ENCODE assay signal across 1 cellular context in the genomic region with DNA sequence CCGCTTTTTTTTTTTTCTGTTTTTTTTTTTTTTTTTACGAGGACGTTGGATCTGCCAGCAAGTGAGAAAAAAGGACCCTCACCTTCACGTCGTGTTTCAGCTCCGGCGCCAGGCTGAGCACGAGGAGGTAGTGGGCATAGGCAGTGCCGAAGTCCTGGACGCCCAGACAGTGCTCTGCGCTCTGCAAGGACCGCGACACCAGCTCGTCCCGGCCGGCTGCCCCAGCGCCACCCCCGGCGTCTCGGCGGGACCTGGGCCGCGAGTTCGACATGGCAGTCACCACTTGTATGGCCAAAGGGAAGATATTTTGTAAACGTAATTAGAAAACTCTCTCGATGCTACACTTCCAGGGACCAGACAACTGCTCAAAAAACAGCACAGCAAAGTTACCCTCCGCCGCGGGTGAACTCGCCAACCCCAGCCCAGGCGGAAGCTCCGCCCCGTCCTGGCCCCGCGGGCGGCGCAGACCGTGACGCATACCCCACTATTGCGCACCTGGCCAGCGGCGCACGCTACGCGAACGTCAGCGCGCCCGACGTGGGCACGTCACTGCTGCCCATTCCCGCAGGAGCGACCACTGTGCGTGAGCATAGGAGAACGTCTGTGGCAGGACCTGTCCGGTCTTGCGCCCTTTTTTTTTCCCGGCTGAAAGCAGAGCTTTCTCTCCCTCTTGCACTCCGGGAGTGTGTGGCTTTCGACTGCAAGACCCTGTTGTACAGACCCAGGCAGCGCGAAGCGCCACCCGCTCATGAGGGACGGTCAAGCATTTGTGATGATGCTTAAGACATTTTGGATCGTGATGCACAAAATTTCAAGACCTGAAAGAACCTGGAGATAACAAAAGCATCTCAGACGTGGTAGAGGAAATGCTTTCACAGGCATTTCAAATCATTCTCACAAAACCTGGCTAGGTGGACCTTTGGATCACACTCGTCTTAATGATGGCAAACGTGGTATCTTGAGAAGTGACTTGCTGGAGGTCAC.
A peak's percentile ranks its signal among the peaks of the same experiment; 100 is the strongest.
TF ChIP-seq lines count a peak whose summit lies in the region.

Gene PRMT9 (minus strand): TSS at position 447 of the 984 bp plus-strand sequence. CDS start 176 bp downstream, at position 271.

TF ChIP-seq in HepG2, 621 proteins besides CTCF, POLR2A, EP300 and RAD21 (continued from another document and continues in another):
- TF ChIP-seq, protein P1, sequence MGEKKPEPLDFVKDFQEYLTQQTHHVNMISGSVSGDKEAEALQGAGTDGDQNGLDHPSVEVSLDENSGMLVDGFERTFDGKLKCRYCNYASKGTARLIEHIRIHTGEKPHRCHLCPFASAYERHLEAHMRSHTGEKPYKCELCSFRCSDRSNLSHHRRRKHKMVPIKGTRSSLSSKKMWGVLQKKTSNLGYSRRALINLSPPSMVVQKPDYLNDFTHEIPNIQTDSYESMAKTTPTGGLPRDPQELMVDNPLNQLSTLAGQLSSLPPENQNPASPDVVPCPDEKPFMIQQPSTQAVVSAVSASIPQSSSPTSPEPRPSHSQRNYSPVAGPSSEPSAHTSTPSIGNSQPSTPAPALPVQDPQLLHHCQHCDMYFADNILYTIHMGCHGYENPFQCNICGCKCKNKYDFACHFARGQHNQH (CRISPR knock-in tag; IDR thresholded peaks at IDR 0.05) = peak; percentile 69; the same call in 1 of the 2 replicates
- TF ChIP-seq RXRB (CRISPR knock-in tag; IDR thresholded peaks at IDR 0.05; ENCODE audit: borderline replicate concordance) = peak; percentile 58; the same call in 1 of the 2 replicates
- peak; percentile 95 for TF ChIP-seq POGZ (CRISPR knock-in tag; IDR thresholded peaks at IDR 0.05)
- TF ChIP-seq FOSL1 (CRISPR knock-in tag; IDR thresholded peaks at IDR 0.05; ENCODE audit: borderline replicate concordance) = no peak; the same call in 1 of the 2 replicates
- no peak for TF ChIP-seq TBL1XR1 (IDR thresholded peaks at IDR 0.05; ENCODE audit: borderline replicate concordance, low read length, partially characterized antibody)
- TF ChIP-seq SP4 (CRISPR knock-in tag; IDR thresholded peaks at IDR 0.05) = peak; percentile 69; the same call in 1 of the 2 replicates
- TF ChIP-seq, protein P2, sequence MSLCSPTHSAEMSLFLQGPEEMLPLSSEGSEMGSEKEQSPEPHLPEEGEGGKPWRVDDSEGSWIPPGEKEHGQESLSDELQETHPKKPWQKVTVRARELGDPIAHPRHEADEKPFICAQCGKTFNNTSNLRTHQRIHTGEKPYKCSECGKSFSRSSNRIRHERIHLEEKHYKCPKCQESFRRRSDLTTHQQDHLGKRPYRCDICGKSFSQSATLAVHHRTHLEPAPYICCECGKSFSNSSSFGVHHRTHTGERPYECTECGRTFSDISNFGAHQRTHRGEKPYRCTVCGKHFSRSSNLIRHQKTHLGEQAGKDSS (CRISPR knock-in tag; IDR thresholded peaks at IDR 0.05; ENCODE audit: borderline replicate concordance, low read depth) = peak; percentile 86; the same call in 1 of the 2 replicates
- TF ChIP-seq GFI1 (CRISPR knock-in tag; IDR thresholded peaks at IDR 0.05; ENCODE audit: borderline replicate concordance) = 0 out of 2 replicates have a peak, but pooled peaks have one; percentile 29
- no peak for TF ChIP-seq SMC3 (IDR thresholded peaks at IDR 0.05; ENCODE audit: low read length)
- TF ChIP-seq ZXDC (CRISPR knock-in tag; IDR thresholded peaks at IDR 0.05) = no peak
- TF ChIP-seq PRMT3 (CRISPR knock-in tag; IDR thresholded peaks at IDR 0.05; ENCODE audit: borderline replicate concordance, low read depth) = no peak
- TF ChIP-seq ZNF547 (CRISPR knock-in tag; IDR thresholded peaks at IDR 0.05) = 0 out of 2 replicates have a peak, but pooled peaks have one; percentile 22
- TF ChIP-seq ATF6 (CRISPR knock-in tag; conservative IDR thresholded peaks at IDR 0.05) = no peak
- TF ChIP-seq MTF2 (CRISPR knock-in tag; IDR thresholded peaks at IDR 0.05; ENCODE audit: borderline replicate concordance) = no peak
- peak; percentile 95 for TF ChIP-seq ZBTB21 (CRISPR knock-in tag; IDR thresholded peaks at IDR 0.05)
- peak; percentile 67; the same call in 1 of the 2 replicates for TF ChIP-seq MIER3 (CRISPR knock-in tag; IDR thresholded peaks at IDR 0.05; ENCODE audit: borderline replicate concordance)
- peak; percentile 82; the same call in 1 of the 2 replicates for TF ChIP-seq ZNF205 (CRISPR knock-in tag; IDR thresholded peaks at IDR 0.05)
- peak; percentile 84 for TF ChIP-seq MYC (CRISPR knock-in tag; IDR thresholded peaks at IDR 0.05; ENCODE audit: borderline replicate concordance)
- TF ChIP-seq BCL6 (CRISPR knock-in tag; IDR thresholded peaks at IDR 0.05) = peak; percentile 16; the same call in 1 of the 2 replicates
- TF ChIP-seq, protein P3, sequence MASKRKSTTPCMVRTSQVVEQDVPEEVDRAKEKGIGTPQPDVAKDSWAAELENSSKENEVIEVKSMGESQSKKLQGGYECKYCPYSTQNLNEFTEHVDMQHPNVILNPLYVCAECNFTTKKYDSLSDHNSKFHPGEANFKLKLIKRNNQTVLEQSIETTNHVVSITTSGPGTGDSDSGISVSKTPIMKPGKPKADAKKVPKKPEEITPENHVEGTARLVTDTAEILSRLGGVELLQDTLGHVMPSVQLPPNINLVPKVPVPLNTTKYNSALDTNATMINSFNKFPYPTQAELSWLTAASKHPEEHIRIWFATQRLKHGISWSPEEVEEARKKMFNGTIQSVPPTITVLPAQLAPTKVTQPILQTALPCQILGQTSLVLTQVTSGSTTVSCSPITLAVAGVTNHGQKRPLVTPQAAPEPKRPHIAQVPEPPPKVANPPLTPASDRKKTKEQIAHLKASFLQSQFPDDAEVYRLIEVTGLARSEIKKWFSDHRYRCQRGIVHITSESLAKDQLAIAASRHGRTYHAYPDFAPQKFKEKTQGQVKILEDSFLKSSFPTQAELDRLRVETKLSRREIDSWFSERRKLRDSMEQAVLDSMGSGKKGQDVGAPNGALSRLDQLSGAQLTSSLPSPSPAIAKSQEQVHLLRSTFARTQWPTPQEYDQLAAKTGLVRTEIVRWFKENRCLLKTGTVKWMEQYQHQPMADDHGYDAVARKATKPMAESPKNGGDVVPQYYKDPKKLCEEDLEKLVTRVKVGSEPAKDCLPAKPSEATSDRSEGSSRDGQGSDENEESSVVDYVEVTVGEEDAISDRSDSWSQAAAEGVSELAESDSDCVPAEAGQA (IDR thresholded peaks at IDR 0.05; ENCODE audit: low read depth) = peak; percentile 99
- TF ChIP-seq, protein P3 (CRISPR knock-in tag; IDR thresholded peaks at IDR 0.05; ENCODE audit: borderline replicate concordance) = 0 out of 2 replicates have a peak, but pooled peaks have one; percentile 33
- TF ChIP-seq FOXM1 (CRISPR knock-in tag; IDR thresholded peaks at IDR 0.05) = 0 out of 2 replicates have a peak, but pooled peaks have one; percentile 28
- TF ChIP-seq IRX3 (CRISPR knock-in tag; IDR thresholded peaks at IDR 0.05; ENCODE audit: borderline replicate concordance, low read depth) = no peak
- no peak for TF ChIP-seq GPBP1L1 (CRISPR knock-in tag; IDR thresholded peaks at IDR 0.05)
- peak; percentile 57 for TF ChIP-seq TARDBP (CRISPR knock-in tag; IDR thresholded peaks at IDR 0.05)
- peak; percentile 76; the same call in 1 of the 2 replicates for TF ChIP-seq NRL (CRISPR knock-in tag; IDR thresholded peaks at IDR 0.05; ENCODE audit: borderline replicate concordance)
- TF ChIP-seq FOXA3 (CRISPR knock-in tag; IDR thresholded peaks at IDR 0.05) = peak; percentile 61
- TF ChIP-seq SALL2 (CRISPR knock-in tag; IDR thresholded peaks at IDR 0.05) = peak; percentile 81
- peak; percentile 72 for TF ChIP-seq PHF21A (CRISPR knock-in tag; IDR thresholded peaks at IDR 0.05)
- peak; percentile 61; the same call in 1 of the 2 replicates for TF ChIP-seq CCDC6 (CRISPR knock-in tag; IDR thresholded peaks at IDR 0.05)
- TF ChIP-seq ONECUT2 (CRISPR knock-in tag; IDR thresholded peaks at IDR 0.05) = no peak
- peak; percentile 83; the same call in 1 of the 2 replicates for TF ChIP-seq IRF2 (CRISPR knock-in tag; IDR thresholded peaks at IDR 0.05)
- TF ChIP-seq ZFAT (CRISPR knock-in tag; conservative IDR thresholded peaks at IDR 0.05) = no peak
- no peak; the same call in 1 of the 2 replicates for TF ChIP-seq RNF2 (conservative IDR thresholded peaks at IDR 0.05; ENCODE audit: low read depth)
- TF ChIP-seq, protein P4, sequence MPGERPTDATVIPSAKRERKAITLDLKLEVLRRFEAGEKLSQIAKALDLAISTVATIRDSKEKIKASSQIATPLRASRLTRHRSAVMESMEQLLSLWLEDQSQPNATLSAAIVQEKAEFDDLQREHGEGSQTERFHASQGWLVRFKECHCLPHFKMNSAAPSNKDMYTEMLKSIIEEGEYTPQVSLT (CRISPR knock-in tag; IDR thresholded peaks at IDR 0.05; ENCODE audit: borderline replicate concordance, low read depth) = no peak
- peak; percentile 94 for TF ChIP-seq GABPB1 (CRISPR knock-in tag; IDR thresholded peaks at IDR 0.05)
- no peak for TF ChIP-seq ZNF572 (CRISPR knock-in tag; IDR thresholded peaks at IDR 0.05)
- no peak for TF ChIP-seq FOXP1 (IDR thresholded peaks at IDR 0.05)
- TF ChIP-seq FOXP1 (CRISPR knock-in tag; IDR thresholded peaks at IDR 0.05) = no peak
- TF ChIP-seq ELF1 (CRISPR knock-in tag; IDR thresholded peaks at IDR 0.05) = peak; percentile 82
- TF ChIP-seq PAWR (CRISPR knock-in tag; IDR thresholded peaks at IDR 0.05; ENCODE audit: borderline replicate concordance) = no peak
- TF ChIP-seq PPARG (CRISPR knock-in tag; conservative IDR thresholded peaks at IDR 0.05) = no peak
- peak; percentile 82; the same call in 1 of the 2 replicates for TF ChIP-seq NFKB2 (CRISPR knock-in tag; IDR thresholded peaks at IDR 0.05; ENCODE audit: borderline replicate concordance)
